Comparison of ENCODE assay signal across 31 cellular contexts in the genomic region with DNA sequence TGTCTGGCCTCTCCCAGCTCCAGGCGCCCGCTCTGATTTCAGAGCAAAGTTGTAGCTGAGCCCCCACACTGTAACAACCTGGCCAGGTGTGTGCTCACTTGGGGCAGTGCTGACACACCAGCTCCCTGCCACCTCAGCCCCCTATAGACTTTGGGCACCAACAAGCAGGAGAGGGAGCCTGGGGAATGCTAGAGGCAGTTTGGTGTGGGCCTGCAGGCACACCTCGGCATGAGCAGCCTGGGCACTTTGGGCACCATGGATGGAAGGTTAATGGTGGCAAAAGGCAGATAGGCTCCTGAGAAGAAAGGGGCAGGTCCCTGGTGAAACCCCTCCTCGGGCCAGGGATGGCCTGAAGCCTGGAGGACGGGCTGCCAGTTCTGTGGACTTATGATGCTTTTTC.
"Had no signal": no experiment of that assay in that cellular context is flagged by ENCODE, and none has a peak within 500 bp of the region (broad histone marks: within the 10 kb centered on the region; RNA-seq: fewer than 3 reads in every experiment).

No MANE protein-coding gene starts in this region.

- H3K36me3 ChIP-seq: adrenal gland, ascending aorta, breast epithelium, cardiac muscle cell, colonic mucosa, esophagus squamous epithelium, gastroesophageal sphincter, WERI-Rb-1 had no signal

- H3K9me3 ChIP-seq: adrenal gland, colonic mucosa, esophagus squamous epithelium, gastroesophageal sphincter had no signal

- H3K4me1 ChIP-seq: adrenal gland, ascending aorta, breast epithelium, colonic mucosa, esophagus squamous epithelium, gastroesophageal sphincter had no signal

- H3K4me3 ChIP-seq: adrenal gland, ascending aorta, breast epithelium, cardiac muscle cell, colonic mucosa, esophagus squamous epithelium, gastroesophageal sphincter had no signal

- DNase-seq: activated B cell treated with CpG ODN at 0.5 μM for 24 hours; activated CD4-positive, alpha-beta T cell treated with anti-CD3 and anti-CD28 coated beads for 48 hours; activated CD4-positive, alpha-beta T cell treated with anti-CD3 and anti-CD28 coated beads, Interleukin-2, amount 50 U/mL, for 1 hour; activated CD4-positive, alpha-beta T cell treated with anti-CD3 and anti-CD28 coated beads, Interleukin-2, amount 50 U/mL, for 48 hours; activated CD8-positive, alpha-beta memory T cell treated with anti-CD3 and anti-CD28 coated beads for 24 hours; activated CD8-positive, alpha-beta T cell treated with anti-CD3 and anti-CD28 coated beads for 36 hours; activated effector memory CD4-positive, alpha-beta T cell treated with anti-CD3 and anti-CD28 coated beads, Interleukin-2, amount 50 U/mL, for 16 hours; activated naive CD4-positive, alpha-beta T cell treated with anti-CD3 and anti-CD28 coated beads for 36 hours; activated naive CD8-positive, alpha-beta T cell treated with anti-CD3 and anti-CD28 coated beads for 36 hours; activated naive CD8-positive, alpha-beta T cell treated with anti-CD3 and anti-CD28 coated beads, Interleukin-2, amount 50 U/mL, for 24 hours; activated T-cell treated with anti-CD3 and anti-CD28 coated beads, Interleukin-2, amount 50 U/mL, for 48 hours; adrenal gland; amygdala; central memory CD4-positive, alpha-beta T cell; cerebellar nuclear complex; colonic mucosa; effector CD8-positive, alpha-beta T cell; esophagus squamous epithelium; foreskin melanocyte; T-helper 1 cell; T-helper 17 cell; T1000; WERI-Rb-1 had no signal

- FAIRE-seq: endometrium, endothelial cell of umbilical vein had no signal

- H3K27me3 ChIP-seq: adrenal gland, ascending aorta, breast epithelium, cardiac muscle cell, colonic mucosa, esophagus squamous epithelium, gastroesophageal sphincter had no signal

- H3K27ac ChIP-seq: adrenal gland, ascending aorta, breast epithelium, cardiac muscle cell, colonic mucosa, epithelial cell of prostate, esophagus squamous epithelium, gastroesophageal sphincter, WERI-Rb-1 had no signal

- ATAC-seq: activated CD4-positive, CD25-positive, alpha-beta regulatory T cell treated with anti-CD3 and anti-CD28 coated beads, Interleukin-2, amount 50 U/mL, for 24 hours; activated CD8-positive, alpha-beta T cell treated with anti-CD3 and anti-CD28 coated beads for 36 hours; activated naive CD8-positive, alpha-beta T cell treated with anti-CD3 and anti-CD28 coated beads, Interleukin-2, amount 50 U/mL, for 24 hours; T-helper 17 cell had no signal
